23 cellular contexts compared by ENCODE assay signal in the genomic region with DNA sequence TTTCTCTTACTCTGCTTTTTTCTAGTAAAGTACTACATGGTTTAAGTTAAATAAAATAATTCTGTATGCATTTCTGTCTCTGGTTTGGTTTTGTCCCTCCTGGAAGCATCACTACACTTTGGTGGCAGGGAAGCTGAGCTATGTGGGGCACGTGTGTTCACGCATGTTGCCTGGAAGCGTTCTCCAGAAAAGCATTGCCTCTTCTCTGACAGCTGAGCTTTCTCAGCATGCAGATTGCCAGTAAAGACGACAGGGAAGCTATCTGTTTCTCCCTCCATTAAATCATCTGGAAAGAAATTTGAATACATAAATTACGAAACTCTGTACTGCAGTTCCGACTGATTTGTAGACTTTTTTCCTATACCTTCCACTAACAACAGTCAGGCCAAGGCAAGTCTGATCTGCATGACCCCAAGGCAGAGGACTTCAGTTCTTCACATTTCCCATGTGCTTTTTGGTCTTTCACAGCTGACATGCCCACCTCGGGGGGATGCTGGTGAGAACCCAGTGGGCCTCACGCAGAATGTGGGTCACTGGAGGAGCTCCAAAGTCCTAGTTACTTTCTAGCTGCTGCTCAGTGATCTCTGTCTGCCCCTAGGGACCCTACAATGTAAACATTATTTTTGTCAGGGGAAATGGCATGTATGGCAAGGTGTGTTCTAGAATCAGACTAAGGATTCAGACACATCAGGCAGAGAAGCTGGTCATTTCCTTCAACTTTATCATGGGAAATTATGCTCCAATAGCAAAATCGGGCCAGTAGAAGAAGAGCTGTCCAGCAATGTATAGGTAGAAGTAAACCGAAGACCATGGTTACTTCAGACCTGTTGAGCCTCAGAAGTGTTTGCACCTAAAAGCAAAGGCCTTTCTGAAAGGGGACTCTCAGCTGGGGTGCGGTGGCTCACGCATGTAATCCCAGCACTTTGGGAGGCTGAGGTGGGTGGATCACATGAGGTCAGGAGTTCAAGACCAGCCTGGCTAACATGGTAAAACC. TPM values are rescaled to one million over a fixed set of nuclear protein-coding genes. Genes with fewer than 3 reads are reported as not detected.
DNase-seq lines count a peak whose midpoint lies in the region; ATAC-seq and FAIRE-seq lines count a peak whose summit lies in the region.
"Had no signal": no experiment of that assay in that cellular context is flagged by ENCODE, and none has a peak within 500 bp of the region (broad histone marks: within the 10 kb centered on the region; RNA-seq: fewer than 3 reads in every experiment).

No MANE protein-coding gene starts in this region.

- ATAC-seq in GM19455 (IDR thresholded peaks at IDR 0.05; ENCODE audit: unreplicated experiment) (no peak), Right ventricle myocardium superior (ENCODE audit: poor library complexity) (no peak)
- ATAC-seq: PC-3 had no signal

- intact Hi-C loops in Right ventricle myocardium superior (cut with DNase I) = no loop called here

- peak overlapping the region; percentile 28; the same call in 1 of the 2 replicates for H3K4me2 ChIP-seq in BLaER1

- FAIRE-seq in urothelium cell line (lab: Jason Lieb, UNC) = no peak
- FAIRE-seq: GM12892, GM18507, H54 had no signal

- H3K27ac ChIP-seq in BLaER1 = no peak overlapping the region
- H3K27ac ChIP-seq in skeletal muscle tissue (ENCODE audit: low read depth, low read length) = peak overlapping the region; percentile 61
- H3K27ac ChIP-seq: RWPE1 had no signal

- H3K27me3 ChIP-seq in BLaER1 = no peaks in the 10 kb centered on the region
- no peaks in the 10 kb centered on the region for H3K27me3 ChIP-seq in skeletal muscle tissue (ENCODE audit: control insufficient read depth in 3 of 3, insufficient read depth in 3 of 3, low read length in 3 of 3)
- H3K27me3 ChIP-seq: BE2C had no signal

- H3K4me3 ChIP-seq in BLaER1 (no peak overlapping the region), skeletal muscle tissue (ENCODE audit: low read length in 3 of 3) (no peak overlapping the region)

- H3K4me1 ChIP-seq in BLaER1 = peaks cover 9% of the 10 kb centered on the region
- peaks cover 5 to 12% (median 5%) of the 10 kb centered on the region in 3 donors for H3K4me1 ChIP-seq in skeletal muscle tissue (ENCODE audit: control insufficient read depth in 3 of 3, insufficient read depth in 3 of 3, low read length in 3 of 3)
- H3K4me1 ChIP-seq: BE2C, Caco-2 had no signal

- DNase-seq in NAMALWA (ENCODE audit: low spot score) (peak; percentile 13), left kidney (ENCODE audit: low read depth, low spot score) (peak; percentile 44), urothelium cell line (ENCODE audit: low spot score) (no peak), Right ventricle myocardium superior (no peak)
- DNase-seq: BE2C; Caco-2; CD4-positive, alpha-beta T cell; HFFc6; KG1; NCI-H1092; NCI-H1436 treated with DMSO at 0.1 percent for 48 hours; NCI-H2029 treated with DMSO at 0.1 percent for 48 hours; NCI-H446 treated with DMSO at 0.1 percent for 48 hours; NCI-H774; PC-3 had no signal

- peaks cover 31% of the 10 kb centered on the region for H3K9me3 ChIP-seq in BLaER1
- peaks cover 0 to 3% (median 0%) of the 10 kb centered on the region in 3 donors for H3K9me3 ChIP-seq in skeletal muscle tissue (ENCODE audit: control insufficient read depth in 3 of 3, low read length in 3 of 3)
- H3K9me3 ChIP-seq: BE2C, Caco-2 had no signal

- no peaks in the 10 kb centered on the region for H4K20me1 ChIP-seq in BLaER1

- no peak overlapping the region for H3K9ac ChIP-seq in BLaER1
- no peak overlapping the region for H3K9ac ChIP-seq in skeletal muscle tissue (ENCODE audit: low read depth in 1 of 3, low read length in 3 of 3)

- peaks cover 39% of the 10 kb centered on the region for H3K36me3 ChIP-seq in BLaER1
- H3K36me3 ChIP-seq in skeletal muscle tissue (ENCODE audit: control insufficient read depth in 3 of 3, insufficient read depth in 3 of 3, low read length in 3 of 3) = peaks cover 32 to 35% (median 34%) of the 10 kb centered on the region in 3 donors

RNA-seq across cellular contexts. Expression of a gene that starts 42.8 kb away (rescaled TPM):
- total RNA-seq in skeletal muscle tissue = 1.0 TPM
- total RNA-seq in Right ventricle myocardium superior = 0.38 TPM
- total RNA-seq: A172; Caco-2; CD4-positive, alpha-beta T cell; HFFc6; PC-3 had no signal

Comparison
In these comparisons a context has a peak if more than half of its experiments do, and no peak if none do; other contexts are left out.
1. DNase-seq: peak in NAMALWA (single experiment) and left kidney (single experiment); none in urothelium cell line (single experiment) and Right ventricle myocardium superior (single experiment).